In the genomic region with DNA sequence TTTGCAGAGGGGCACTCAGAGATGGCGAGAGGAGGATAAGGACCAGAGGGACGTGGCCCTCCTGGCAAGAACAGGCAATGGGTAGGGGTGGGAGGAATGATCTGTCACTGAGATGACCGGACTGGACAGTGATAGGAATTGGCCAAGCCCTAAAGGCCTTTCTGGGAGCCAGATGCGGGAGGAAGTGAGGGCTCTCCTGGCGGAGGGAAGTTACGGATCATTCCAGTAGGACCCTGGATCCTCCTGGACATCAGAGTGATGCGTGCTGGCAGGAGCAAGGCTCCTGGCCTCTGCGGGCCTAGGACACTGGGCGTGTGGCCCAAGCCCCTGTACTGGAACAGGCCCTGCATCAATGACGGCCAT, we compare ENCODE assay signal across 3 cellular contexts.
A peak's percentile ranks its signal among the peaks of the same experiment; 100 is the strongest.
TF ChIP-seq lines count a peak whose summit lies in the region.

No MANE protein-coding gene starts in this region.

TF ChIP-seq in SK-N-SH, 30 proteins besides CTCF, POLR2A, EP300 and RAD21:
- no peak for TF ChIP-seq POLR2AphosphoS5 (IDR thresholded peaks at IDR 0.05; ENCODE audit: low read depth, low read length)
- TF ChIP-seq, protein P1, sequence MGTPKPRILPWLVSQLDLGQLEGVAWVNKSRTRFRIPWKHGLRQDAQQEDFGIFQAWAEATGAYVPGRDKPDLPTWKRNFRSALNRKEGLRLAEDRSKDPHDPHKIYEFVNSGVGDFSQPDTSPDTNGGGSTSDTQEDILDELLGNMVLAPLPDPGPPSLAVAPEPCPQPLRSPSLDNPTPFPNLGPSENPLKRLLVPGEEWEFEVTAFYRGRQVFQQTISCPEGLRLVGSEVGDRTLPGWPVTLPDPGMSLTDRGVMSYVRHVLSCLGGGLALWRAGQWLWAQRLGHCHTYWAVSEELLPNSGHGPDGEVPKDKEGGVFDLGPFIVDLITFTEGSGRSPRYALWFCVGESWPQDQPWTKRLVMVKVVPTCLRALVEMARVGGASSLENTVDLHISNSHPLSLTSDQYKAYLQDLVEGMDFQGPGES (IDR thresholded peaks at IDR 0.05; ENCODE audit: low read depth, low read length), result no peak
- TF ChIP-seq MEF2A (IDR thresholded peaks at IDR 0.05; ENCODE audit: borderline replicate concordance, low read depth), result no peak
- TF ChIP-seq JUND (IDR thresholded peaks at IDR 0.05), result no peak
- TF ChIP-seq, protein P2, sequence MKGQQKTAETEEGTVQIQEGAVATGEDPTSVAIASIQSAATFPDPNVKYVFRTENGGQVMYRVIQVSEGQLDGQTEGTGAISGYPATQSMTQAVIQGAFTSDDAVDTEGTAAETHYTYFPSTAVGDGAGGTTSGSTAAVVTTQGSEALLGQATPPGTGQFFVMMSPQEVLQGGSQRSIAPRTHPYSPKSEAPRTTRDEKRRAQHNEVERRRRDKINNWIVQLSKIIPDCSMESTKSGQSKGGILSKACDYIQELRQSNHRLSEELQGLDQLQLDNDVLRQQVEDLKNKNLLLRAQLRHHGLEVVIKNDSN (IDR thresholded peaks at IDR 0.05; ENCODE audit: borderline replicate concordance, low read depth), result no peak
- TF ChIP-seq TCF12 (IDR thresholded peaks at IDR 0.05), result no peak
- TF ChIP-seq YY1 (IDR thresholded peaks at IDR 0.05; ENCODE audit: low read depth), result no peak
- no peak for TF ChIP-seq EZH2phosphoT487 (IDR thresholded peaks at IDR 0.05; ENCODE audit: borderline replicate concordance, low read depth)
- TF ChIP-seq TAF1 (IDR thresholded peaks at IDR 0.05; ENCODE audit: borderline replicate concordance, low read depth, low read length), result no peak
- no peak for TF ChIP-seq FOXJ3 (CRISPR knock-in tag; IDR thresholded peaks at IDR 0.05)
TF ChIP-seq in SK-N-SH: peak in this region for 0.

TF ChIP-seq in SK-N-SH treated with all-trans-retinoic acid at 6 μM for 48 hours, 23 proteins besides CTCF, POLR2A, EP300 and RAD21:
- no peak for TF ChIP-seq TSHZ2 (CRISPR knock-in tag; IDR thresholded peaks at IDR 0.05)
- no peak for TF ChIP-seq RARB (CRISPR knock-in tag; IDR thresholded peaks at IDR 0.05)
- no peak for TF ChIP-seq ZNF565 (CRISPR knock-in tag; conservative IDR thresholded peaks at IDR 0.05; ENCODE audit: low read depth)
- no peak for TF ChIP-seq ESRRG (CRISPR knock-in tag; IDR thresholded peaks at IDR 0.05)
- no peak for TF ChIP-seq ZNF70 (CRISPR knock-in tag; IDR thresholded peaks at IDR 0.05)
- TF ChIP-seq, protein P3, sequence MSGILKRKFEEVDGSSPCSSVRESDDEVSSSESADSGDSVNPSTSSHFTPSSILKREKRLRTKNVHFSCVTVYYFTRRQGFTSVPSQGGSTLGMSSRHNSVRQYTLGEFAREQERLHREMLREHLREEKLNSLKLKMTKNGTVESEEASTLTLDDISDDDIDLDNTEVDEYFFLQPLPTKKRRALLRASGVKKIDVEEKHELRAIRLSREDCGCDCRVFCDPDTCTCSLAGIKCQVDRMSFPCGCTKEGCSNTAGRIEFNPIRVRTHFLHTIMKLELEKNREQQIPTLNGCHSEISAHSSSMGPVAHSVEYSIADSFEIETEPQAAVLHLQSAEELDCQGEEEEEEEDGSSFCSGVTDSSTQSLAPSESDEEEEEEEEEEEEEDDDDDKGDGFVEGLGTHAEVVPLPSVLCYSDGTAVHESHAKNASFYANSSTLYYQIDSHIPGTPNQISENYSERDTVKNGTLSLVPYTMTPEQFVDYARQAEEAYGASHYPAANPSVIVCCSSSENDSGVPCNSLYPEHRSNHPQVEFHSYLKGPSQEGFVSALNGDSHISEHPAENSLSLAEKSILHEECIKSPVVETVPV (CRISPR knock-in tag; IDR thresholded peaks at IDR 0.05), result no peak

TF ChIP-seq in K562, 482 proteins besides CTCF, POLR2A, EP300 and RAD21:
- no peak for TF ChIP-seq HOMEZ (CRISPR knock-in tag; IDR thresholded peaks at IDR 0.05)
- no peak for TF ChIP-seq MTF1 (CRISPR knock-in tag; IDR thresholded peaks at IDR 0.05; ENCODE audit: borderline replicate concordance)
- peak; percentile 92 for TF ChIP-seq POLR2AphosphoS2 (IDR thresholded peaks at IDR 0.05; ENCODE audit: low read length)
